ENCODE assay signal across 15 cellular contexts in the genomic region with DNA sequence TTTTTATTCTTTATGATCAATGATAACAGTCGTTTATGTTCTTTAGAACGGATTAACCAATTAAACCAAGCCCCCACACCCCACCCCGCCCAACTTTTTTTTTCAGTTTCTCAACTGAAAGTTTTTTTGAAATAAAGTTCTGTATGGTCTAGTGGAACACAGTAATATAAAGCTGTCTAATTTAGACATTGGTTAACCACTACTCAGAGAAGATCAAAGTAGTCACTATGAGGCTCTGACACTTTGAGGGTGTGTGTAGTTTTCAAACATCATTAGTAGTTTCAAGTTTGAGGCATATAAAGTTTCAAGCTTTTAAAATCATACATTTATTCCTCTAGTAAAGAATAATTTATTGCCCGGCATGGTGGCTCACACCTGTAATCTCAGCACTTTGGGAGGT.
DNase-seq lines count a peak whose midpoint lies in the region; ATAC-seq and TF ChIP-seq lines count a peak whose summit lies in the region.
"Had no signal": no experiment of that assay in that cellular context is flagged by ENCODE, and none has a peak within 500 bp of the region (broad histone marks: within the 10 kb centered on the region; RNA-seq: fewer than 3 reads in every experiment).

No MANE protein-coding gene starts in this region.

- H3K4me1 ChIP-seq in BLaER1 treated with 17β-estradiol and CSF1 and Interleukin-3, amounts not matched to agents 10 nM and 100 nM: peaks cover 0 to 13% (median 5%) of the 10 kb centered on the region in 10 experiments; a peak in 11 of 20 replicates
- H3K4me1 ChIP-seq in RWPE2 (ENCODE audit: insufficient read depth, poor library complexity, severe bottlenecking): peaks cover 24% of the 10 kb centered on the region

- no peaks in the 10 kb centered on the region for H4K20me1 ChIP-seq in BLaER1 treated with 17β-estradiol and CSF1 and Interleukin-3, amounts not matched to agents 10 nM and 100 nM

- peaks cover 0 to 6% (median 0%) of the 10 kb centered on the region in 11 experiments; a peak in 2 of 22 replicates for H3K9me3 ChIP-seq in BLaER1 treated with 17β-estradiol and CSF1 and Interleukin-3, amounts not matched to agents 10 nM and 100 nM (replicated peaks in 1 of 11)
- H3K9me3 ChIP-seq in RWPE2 (ENCODE audit: severe bottlenecking): no peaks in the 10 kb centered on the region

- no peaks in the 10 kb centered on the region for H3K27me3 ChIP-seq in BLaER1 treated with 17β-estradiol and CSF1 and Interleukin-3, amounts not matched to agents 10 nM and 100 nM
- H3K27me3 ChIP-seq in RWPE2 (ENCODE audit: insufficient read depth, poor library complexity, severe bottlenecking): no peaks in the 10 kb centered on the region

- TF ChIP-seq CTCF in RWPE2 (IDR thresholded peaks at IDR 0.05; ENCODE audit: poor library complexity, severe bottlenecking) (no peak), HFFc6 (IDR thresholded peaks at IDR 0.05) (no peak)

- no peak overlapping the region for H3K4me3 ChIP-seq in BLaER1 treated with 17β-estradiol and CSF1 and Interleukin-3, amounts not matched to agents 10 nM and 100 nM
- no peak overlapping the region for H3K4me3 ChIP-seq in Jurkat, Clone E6-1 (ENCODE audit: low read length)
- H3K4me3 ChIP-seq in RWPE2 (ENCODE audit: severe bottlenecking): no peak overlapping the region
- H3K4me3 ChIP-seq: GM23338 had no signal

- peak; percentile 7 for DNase-seq in Jurkat, Clone E6-1 (ENCODE audit: low read depth, low spot score)
- DNase-seq in RWPE2 (ENCODE audit: low spot score) (no peak), HFFc6 (no peak)
- DNase-seq: CD4-positive, alpha-beta T cell; CD8-positive, alpha-beta memory T cell; DMS 273 treated with DMSO at 0.1 percent for 48 hours; DMS79; GF-D8; H9 had no signal

- no peak overlapping the region for H3K27ac ChIP-seq in BLaER1 treated with 17β-estradiol and CSF1 and Interleukin-3, amounts not matched to agents 10 nM and 100 nM
- H3K27ac ChIP-seq in RWPE2 (ENCODE audit: poor library complexity, severe bottlenecking): peak overlapping the region; percentile 12

- H3K36me3 Mint-ChIP-seq in HFFc6 (ENCODE audit: low read depth): no peaks in the 10 kb centered on the region
- H3K36me3 Mint-ChIP-seq: CD14-positive monocyte; CD8-positive, alpha-beta memory T cell had no signal

- H3K9ac ChIP-seq in BLaER1 treated with 17β-estradiol and CSF1 and Interleukin-3, amounts not matched to agents 10 nM and 100 nM: no peak overlapping the region

- H3K27ac Mint-ChIP-seq in HFFc6: no peak overlapping the region
- H3K27ac Mint-ChIP-seq: CD14-positive monocyte; CD4-positive, alpha-beta T cell; CD8-positive, alpha-beta memory T cell; GM23338; H9 had no signal

- no peak overlapping the region for H3K4me3 Mint-ChIP-seq in HFFc6
- H3K4me3 Mint-ChIP-seq: CD14-positive monocyte; CD4-positive, alpha-beta T cell; CD8-positive, alpha-beta memory T cell; GM23338; H9 had no signal

- ATAC-seq in RWPE2 (ENCODE audit: low read depth) (no peak), GM21619 (IDR thresholded peaks at IDR 0.05; ENCODE audit: unreplicated experiment) (no peak), HG02885 (IDR thresholded peaks at IDR 0.05; ENCODE audit: poor library complexity, unreplicated experiment) (no peak)
- ATAC-seq: GM23338, HCT116 had no signal

- peak overlapping the region in 8 of 11 experiments; percentile 29 to 67 (median 51); a peak in 13 of 22 replicates for H3K4me2 ChIP-seq in BLaER1 treated with 17β-estradiol and CSF1 and Interleukin-3, amounts not matched to agents 10 nM and 100 nM
- H3K4me2 ChIP-seq: GM23338 had no signal

- H3K27me3 Mint-ChIP-seq in HFFc6 (ENCODE audit: insufficient read depth): peaks cover 1% of the 10 kb centered on the region; the same call in 1 of the 2 replicates
- H3K27me3 Mint-ChIP-seq: CD4-positive, alpha-beta T cell; CD8-positive, alpha-beta memory T cell had no signal

- no peaks in the 10 kb centered on the region for H3K9me3 Mint-ChIP-seq in HFFc6
- H3K9me3 Mint-ChIP-seq: CD4-positive, alpha-beta T cell; CD8-positive, alpha-beta memory T cell; GM23338; H9 had no signal

- H3K36me3 ChIP-seq in BLaER1 treated with 17β-estradiol and CSF1 and Interleukin-3, amounts not matched to agents 10 nM and 100 nM: no peaks in the 10 kb centered on the region
- H3K36me3 ChIP-seq in RWPE2 (ENCODE audit: low read depth): no peaks in the 10 kb centered on the region

- peaks cover 42% of the 10 kb centered on the region for H3K4me1 Mint-ChIP-seq in HFFc6 (ENCODE audit: low read depth)
- H3K4me1 Mint-ChIP-seq: CD14-positive monocyte; CD8-positive, alpha-beta memory T cell had no signal
